ENCODE assay signal across 18 cellular contexts in the genomic region with DNA sequence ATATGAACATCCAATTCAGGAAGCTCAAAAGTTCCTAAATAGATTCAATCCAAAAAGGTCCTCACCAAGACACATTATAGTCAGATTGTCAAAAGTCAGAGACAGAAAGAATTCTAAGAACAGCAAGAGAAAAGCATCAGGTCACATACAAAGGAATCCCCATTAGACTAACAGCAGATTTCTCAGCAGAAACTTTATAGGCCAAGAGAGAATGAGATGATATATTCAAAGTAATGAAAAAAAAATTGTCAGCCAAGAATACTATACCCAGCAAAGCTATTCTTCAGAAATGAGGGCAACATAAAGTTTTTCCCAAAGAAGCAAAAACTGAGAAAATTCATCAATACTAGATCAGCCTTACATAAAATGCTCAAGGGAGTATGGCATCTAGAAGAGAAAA.
DNase-seq lines count a peak whose midpoint lies in the region; ATAC-seq and TF ChIP-seq lines count a peak whose summit lies in the region.
"Had no signal": no experiment of that assay in that cellular context is flagged by ENCODE, and none has a peak within 500 bp of the region (broad histone marks: within the 10 kb centered on the region; RNA-seq: fewer than 3 reads in every experiment).

No MANE protein-coding gene starts in this region.

- no peaks in the 10 kb centered on the region for H3K4me1 Mint-ChIP-seq in endodermal cell
- H3K4me1 Mint-ChIP-seq in effector memory CD8-positive, alpha-beta T cell (ENCODE audit: low read depth in 2 of 2), result no peaks in the 10 kb centered on the region
- H3K4me1 Mint-ChIP-seq: B cell; CD4-positive, CD25-positive, alpha-beta regulatory T cell had no signal

- H3K9ac ChIP-seq in endodermal cell (ENCODE audit: extremely low read depth, low read length, poor library complexity, severe bottlenecking), result no peak overlapping the region
- H3K9ac ChIP-seq: BLaER1, GM23248 had no signal

- peaks cover 10% of the 10 kb centered on the region for H3K36me3 Mint-ChIP-seq in endodermal cell (ENCODE audit: low read depth)
- H3K36me3 Mint-ChIP-seq in effector memory CD8-positive, alpha-beta T cell (ENCODE audit: insufficient read depth), result no peaks in the 10 kb centered on the region
- H3K36me3 Mint-ChIP-seq: CD4-positive, CD25-positive, alpha-beta regulatory T cell; CD8-positive, alpha-beta T cell had no signal

- H3K9me3 ChIP-seq in HEK293 (ENCODE audit: control insufficient read depth, insufficient read depth, low read depth, low read length) (no peaks in the 10 kb centered on the region), endodermal cell (ENCODE audit: control insufficient read depth, low read length) (peaks cover 44% of the 10 kb centered on the region)

- POLR2A ChIA-PET in HEK293 (lab: Yijun Ruan, JAX), result interaction anchor here (0.7 kb wide), 1 partner anchor 10 kb away, joined by 3 read pairs; no protein-coding TSS in a partner anchor

- H3K9me3 Mint-ChIP-seq in endodermal cell, result peaks cover 47% of the 10 kb centered on the region
- H3K9me3 Mint-ChIP-seq in effector memory CD8-positive, alpha-beta T cell, result peaks cover 3 to 11% of the 10 kb centered on the region in 2 donors

- CTCF ChIA-PET in HEK293 (lab: Yijun Ruan, JAX), result no interaction called here

- H3K36me3 ChIP-seq in HEK293 (ENCODE audit: control insufficient read depth in 2 of 2, insufficient read depth in 1 of 2, low read length in 2 of 2) (no peaks in the 10 kb centered on the region), endodermal cell (ENCODE audit: control insufficient read depth, insufficient read depth, low read length) (no peaks in the 10 kb centered on the region)
- H3K36me3 ChIP-seq: BLaER1 had no signal

- TF ChIP-seq CTCF in HEK293 (tag by site-specific recombination; IDR thresholded peaks at IDR 0.05) (no peak), endodermal cell (conservative IDR thresholded peaks at IDR 0.05) (no peak)

- H3K4me3 ChIP-seq in HEK293 (ENCODE audit: low read depth, low read length) (no peak overlapping the region), endodermal cell (ENCODE audit: low read length) (peak overlapping the region; percentile 34)
- H3K4me3 ChIP-seq: BLaER1, GM23248 had no signal

- in situ Hi-C loops in ACHN (cut with HindIII; ENCODE audit: low pct_ligation_motif_present, low pct_unique_long_range_greater_than_20kb, low sequenced_read_pairs), result no loop called here

- DNase-seq in amniotic epithelial cell (ENCODE audit: low read depth) (peak; percentile 12), endodermal cell (no peak), ACHN (no peak)
- DNase-seq in effector memory CD8-positive, alpha-beta T cell, result no peak
- DNase-seq: Caco-2; CD4-positive, CD25-positive, alpha-beta regulatory T cell; CD8-positive, alpha-beta T cell; DMS153; DND-41; GM23248; H7; HCEC 1CT; HFFc6 had no signal

- ATAC-seq in effector memory CD8-positive, alpha-beta T cell (replicated peaks), result no peak
- ATAC-seq in HG02970 (IDR thresholded peaks at IDR 0.05; ENCODE audit: low FRiP score, unreplicated experiment), result no peak
- ATAC-seq: CD8-positive, alpha-beta T cell had no signal

- H3K27ac ChIP-seq in HEK293 (ENCODE audit: extremely low read depth, low read depth, low read length) (no peak overlapping the region), endodermal cell (ENCODE audit: low read depth, low read length) (no peak overlapping the region)
- H3K27ac ChIP-seq: BLaER1, C4-2B, GM23248 had no signal

- no peaks in the 10 kb centered on the region for H3K27me3 Mint-ChIP-seq in endodermal cell (ENCODE audit: insufficient read depth)
- no peaks in the 10 kb centered on the region for H3K27me3 Mint-ChIP-seq in effector memory CD8-positive, alpha-beta T cell
- H3K27me3 Mint-ChIP-seq: B cell had no signal

- no peak overlapping the region for H3K27ac Mint-ChIP-seq in endodermal cell
- no peak overlapping the region for H3K27ac Mint-ChIP-seq in effector memory CD8-positive, alpha-beta T cell
- H3K27ac Mint-ChIP-seq: B cell; CD4-positive, CD25-positive, alpha-beta regulatory T cell; CD8-positive, alpha-beta T cell; HFFc6 had no signal

- no peak overlapping the region for H3K4me3 Mint-ChIP-seq in endodermal cell
- H3K4me3 Mint-ChIP-seq in effector memory CD8-positive, alpha-beta T cell, result no peak overlapping the region
- H3K4me3 Mint-ChIP-seq: B cell; CD4-positive, CD25-positive, alpha-beta regulatory T cell; CD8-positive, alpha-beta T cell; HFFc6 had no signal

- H3K27me3 ChIP-seq in endodermal cell (ENCODE audit: control insufficient read depth, insufficient read depth, low read length, poor library complexity, severe bottlenecking), result no peaks in the 10 kb centered on the region
- H3K27me3 ChIP-seq: BLaER1 had no signal

- no peaks in the 10 kb centered on the region for H3K4me1 ChIP-seq in HEK293 (ENCODE audit: control insufficient read depth, insufficient read depth, low read length)
- H3K4me1 ChIP-seq in endodermal cell (ENCODE audit: control insufficient read depth, insufficient read depth, low read length), result no peaks in the 10 kb centered on the region
- H3K4me1 ChIP-seq: BLaER1, Caco-2 had no signal

TF ChIP-seq in HEK293, 187 proteins besides CTCF, POLR2A, EP300 and RAD21 (continues in another document):
- TF ChIP-seq ZNF777 (tag by site-specific recombination; IDR thresholded peaks at IDR 0.05; ENCODE audit: borderline replicate concordance) (no peak), ZNF354C (tag by site-specific recombination; IDR thresholded peaks at IDR 0.05; ENCODE audit: borderline replicate concordance, low read depth) (no peak), ZNF2 (tag by site-specific recombination; IDR thresholded peaks at IDR 0.05) (no peak), ZNF555 (tag by site-specific recombination; conservative IDR thresholded peaks at IDR 0.05) (no peak), ZNF830 (tag by site-specific recombination; IDR thresholded peaks at IDR 0.05; ENCODE audit: low read depth) (no peak), ZNF549 (tag by site-specific recombination; IDR thresholded peaks at IDR 0.05) (peak; percentile 49), ZFP69B (tag by site-specific recombination; IDR thresholded peaks at IDR 0.05) (no peak), ZNF544 (tag by site-specific recombination; IDR thresholded peaks at IDR 0.05) (no peak), ZNF391 (tag by site-specific recombination; IDR thresholded peaks at IDR 0.05; ENCODE audit: borderline replicate concordance, low read depth) (no peak), ZNF785 (tag by site-specific recombination; IDR thresholded peaks at IDR 0.05) (no peak), MZF1 (tag by site-specific recombination; IDR thresholded peaks at IDR 0.05; ENCODE audit: borderline replicate concordance) (no peak), ZNF626 (tag by site-specific recombination; IDR thresholded peaks at IDR 0.05) (no peak), SETDB1 (IDR thresholded peaks at IDR 0.05; ENCODE audit: insufficient read length, low read length) (peak; percentile 98), TRIM28 (IDR thresholded peaks at IDR 0.05; ENCODE audit: borderline replicate concordance, low read length) (peak; percentile 95), ZNF768 (tag by site-specific recombination; IDR thresholded peaks at IDR 0.05) (no peak), ZNF184 (tag by site-specific recombination; IDR thresholded peaks at IDR 0.05) (no peak), ZEB2 (tag by site-specific recombination; IDR thresholded peaks at IDR 0.05) (no peak), GFI1B (tag by site-specific recombination; IDR thresholded peaks at IDR 0.05) (no peak)
- TF ChIP-seq, protein P1, sequence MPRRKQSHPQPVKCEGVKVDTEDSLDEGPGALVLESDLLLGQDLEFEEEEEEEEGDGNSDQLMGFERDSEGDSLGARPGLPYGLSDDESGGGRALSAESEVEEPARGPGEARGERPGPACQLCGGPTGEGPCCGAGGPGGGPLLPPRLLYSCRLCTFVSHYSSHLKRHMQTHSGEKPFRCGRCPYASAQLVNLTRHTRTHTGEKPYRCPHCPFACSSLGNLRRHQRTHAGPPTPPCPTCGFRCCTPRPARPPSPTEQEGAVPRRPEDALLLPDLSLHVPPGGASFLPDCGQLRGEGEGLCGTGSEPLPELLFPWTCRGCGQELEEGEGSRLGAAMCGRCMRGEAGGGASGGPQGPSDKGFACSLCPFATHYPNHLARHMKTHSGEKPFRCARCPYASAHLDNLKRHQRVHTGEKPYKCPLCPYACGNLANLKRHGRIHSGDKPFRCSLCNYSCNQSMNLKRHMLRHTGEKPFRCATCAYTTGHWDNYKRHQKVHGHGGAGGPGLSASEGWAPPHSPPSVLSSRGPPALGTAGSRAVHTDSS (tag by site-specific recombination; IDR thresholded peaks at IDR 0.05), result no peak
- TF ChIP-seq, protein P2, sequence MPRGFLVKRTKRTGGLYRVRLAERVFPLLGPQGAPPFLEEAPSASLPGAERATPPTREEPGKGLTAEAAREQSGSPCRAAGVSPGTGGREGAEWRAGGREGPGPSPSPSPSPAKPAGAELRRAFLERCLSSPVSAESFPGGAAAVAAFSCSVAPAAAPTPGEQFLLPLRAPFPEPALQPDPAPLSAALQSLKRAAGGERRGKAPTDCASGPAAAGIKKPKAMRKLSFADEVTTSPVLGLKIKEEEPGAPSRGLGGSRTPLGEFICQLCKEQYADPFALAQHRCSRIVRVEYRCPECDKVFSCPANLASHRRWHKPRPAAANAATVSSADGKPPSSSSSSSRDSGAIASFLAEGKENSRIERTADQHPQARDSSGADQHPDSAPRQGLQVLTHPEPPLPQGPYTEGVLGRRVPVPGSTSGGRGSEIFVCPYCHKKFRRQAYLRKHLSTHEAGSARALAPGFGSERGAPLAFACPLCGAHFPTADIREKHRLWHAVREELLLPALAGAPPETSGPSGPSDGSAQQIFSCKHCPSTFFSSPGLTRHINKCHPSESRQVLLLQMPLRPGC (tag by site-specific recombination; IDR thresholded peaks at IDR 0.05), result no peak
- TF ChIP-seq, protein P3, sequence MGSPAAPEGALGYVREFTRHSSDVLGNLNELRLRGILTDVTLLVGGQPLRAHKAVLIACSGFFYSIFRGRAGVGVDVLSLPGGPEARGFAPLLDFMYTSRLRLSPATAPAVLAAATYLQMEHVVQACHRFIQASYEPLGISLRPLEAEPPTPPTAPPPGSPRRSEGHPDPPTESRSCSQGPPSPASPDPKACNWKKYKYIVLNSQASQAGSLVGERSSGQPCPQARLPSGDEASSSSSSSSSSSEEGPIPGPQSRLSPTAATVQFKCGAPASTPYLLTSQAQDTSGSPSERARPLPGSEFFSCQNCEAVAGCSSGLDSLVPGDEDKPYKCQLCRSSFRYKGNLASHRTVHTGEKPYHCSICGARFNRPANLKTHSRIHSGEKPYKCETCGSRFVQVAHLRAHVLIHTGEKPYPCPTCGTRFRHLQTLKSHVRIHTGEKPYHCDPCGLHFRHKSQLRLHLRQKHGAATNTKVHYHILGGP (tag by site-specific recombination; IDR thresholded peaks at IDR 0.05), result no peak
